ENCODE assay signal across 1 cellular context in genomic region chr11:119236891-119237290, GRCh38.
TF ChIP-seq lines count a peak whose summit lies in the region.

No MANE protein-coding gene starts in this region.

TF ChIP-seq in GM12878, 131 proteins besides CTCF, POLR2A, EP300 and RAD21:
- no peak for TF ChIP-seq IKZF1 (conservative IDR thresholded peaks at IDR 0.05)
- no peak for TF ChIP-seq PAX8 (IDR thresholded peaks at IDR 0.05)
- TF ChIP-seq HDAC6 (IDR thresholded peaks at IDR 0.05; ENCODE audit: unreplicated experiment): no peak
- TF ChIP-seq CEBPZ (IDR thresholded peaks at IDR 0.05; ENCODE audit: low read depth, low read length): no peak
- TF ChIP-seq TCF3 (IDR thresholded peaks at IDR 0.05; ENCODE audit: borderline replicate concordance, insufficient read depth, low read depth, low read length): no peak
- TF ChIP-seq ZNF274 (IDR thresholded peaks at IDR 0.05; ENCODE audit: insufficient read depth, insufficient read length): no peak
- TF ChIP-seq SMAD1 (IDR thresholded peaks at IDR 0.05; ENCODE audit: low read depth, partially characterized antibody): no peak
- no peak for TF ChIP-seq ZSCAN29 (IDR thresholded peaks at IDR 0.05)
- TF ChIP-seq CREM (IDR thresholded peaks at IDR 0.05; ENCODE audit: low read depth): no peak
- TF ChIP-seq FOXK2 (IDR thresholded peaks at IDR 0.05): no peak
- no peak for TF ChIP-seq CHD4 (IDR thresholded peaks at IDR 0.05)
- TF ChIP-seq ZBTB4 (CRISPR knock-in tag; IDR thresholded peaks at IDR 0.05): no peak
- TF ChIP-seq POU2F2 (IDR thresholded peaks at IDR 0.05; ENCODE audit: borderline replicate concordance, low read depth, low read length): no peak
- TF ChIP-seq PML (IDR thresholded peaks at IDR 0.05; ENCODE audit: low read length): no peak
